In genomic region chr2:64675860-64676259, GRCh38 we compare ENCODE assay signal across 8 cellular contexts. TPM values are rescaled to one million over a fixed set of nuclear protein-coding genes. Genes with fewer than 3 reads are reported as not detected.
DNase-seq lines count a peak whose midpoint lies in the region; ATAC-seq and TF ChIP-seq lines count a peak whose summit lies in the region.

No MANE protein-coding gene starts in this region.

- H2AFZ ChIP-seq in MM.1S (ENCODE audit: low read length): no peak overlapping the region

- in situ Hi-C loops in transverse colon (cut with MboI; ENCODE audit: low pct_ligation_motif_present in 1 of 4, low pct_unique_long_range_greater_than_20kb in 1 of 4, low sequenced_read_pairs in 3 of 4): no loop called here

- no peaks in the 10 kb centered on the region for H3K79me2 ChIP-seq in MM.1S (ENCODE audit: low read length)

- DNase-seq in activated CD4-positive, alpha-beta T cell treated with anti-CD3 and anti-CD28 coated beads, Interleukin-2, amount 50 U/mL, for 4 hours: peak; percentile 55 to 66
- DNase-seq in fibroblast of mammary gland (ENCODE audit: low read depth) (peak; percentile 73), MM.1S (no peak), RPMI8226 (no peak), HT-29 (ENCODE audit: low spot score) (no peak), transverse colon (no peak)
- DNase-seq in stimulated activated CD8-positive, alpha-beta memory T cell treated with anti-CD3 and anti-CD28 coated beads, Interleukin-15, amount 100 ng/mL, for 48 hours (ENCODE audit: low read depth in 2 of 2): peak; percentile 65 to 74

- TF ChIP-seq CTCF in fibroblast of mammary gland (conservative IDR thresholded peaks at IDR 0.05; ENCODE audit: control insufficient read depth, insufficient read depth, low read depth, low read length) (no peak), MM.1S (IDR thresholded peaks at IDR 0.05; ENCODE audit: low read length) (no peak), transverse colon (IDR thresholded peaks at IDR 0.05) (no peak)

- no peak overlapping the region for H3K9ac ChIP-seq in MM.1S (ENCODE audit: low read length)

- H4K20me1 ChIP-seq in MM.1S (ENCODE audit: insufficient read depth, low read length): no peaks in the 10 kb centered on the region

- H3K36me3 ChIP-seq in MM.1S (replicated peaks; ENCODE audit: insufficient read depth, low read length) (no peaks in the 10 kb centered on the region), transverse colon (no peaks in the 10 kb centered on the region)

- H3K27ac ChIP-seq in MM.1S (ENCODE audit: low read length) (no peak overlapping the region), transverse colon (no peak overlapping the region)

- H3K4me2 ChIP-seq in MM.1S (ENCODE audit: low read depth, low read length): no peak overlapping the region

- H3K27me3 ChIP-seq in MM.1S (replicated peaks; ENCODE audit: insufficient read depth, low read length): no peaks in the 10 kb centered on the region
- H3K27me3 ChIP-seq in transverse colon: no peaks in the 10 kb centered on the region

- H3K4me1 ChIP-seq in MM.1S (ENCODE audit: low read length) (0 out of 2 replicates have a peak, but pooled peaks cover 5% of the 10 kb centered on the region), transverse colon (peaks cover 0 to 22% (median 0%) of the 10 kb centered on the region in 4 donors)

- TF ChIP-seq EP300 in transverse colon (IDR thresholded peaks at IDR 0.05; ENCODE audit: low read depth): no peak

- peak; percentile 43 for ATAC-seq in HG03460 (IDR thresholded peaks at IDR 0.05; ENCODE audit: unreplicated experiment)

- intact Hi-C loops in transverse colon (cut with DNase I; ENCODE audit: low total_unique reads): loop anchor here (10.0 kb wide), 1 partner anchor 49 kb away; no protein-coding TSS in a partner anchor

- H3F3A ChIP-seq in MM.1S (ENCODE audit: insufficient read depth, low read length): no peaks in the 10 kb centered on the region

- no peaks in the 10 kb centered on the region for H3K9me2 ChIP-seq in MM.1S (replicated peaks; ENCODE audit: insufficient read depth, low read length)

- 75 to 79% methylated on average over 5 of the region's 5 CpGs for WGBS in transverse colon (ENCODE audit: low coverage in 1 of 2), 2 donors

- TF ChIP-seq POLR2A in transverse colon (IDR thresholded peaks at IDR 0.05): no peak

- no peaks in the 10 kb centered on the region for H3K9me3 ChIP-seq in MM.1S (replicated peaks; ENCODE audit: insufficient read depth, low read length)
- H3K9me3 ChIP-seq in transverse colon: no peaks in the 10 kb centered on the region

- H3K4me3 ChIP-seq in fibroblast of mammary gland (ENCODE audit: control insufficient read depth, low read depth, low read length): no peak overlapping the region
- no peak overlapping the region for H3K4me3 ChIP-seq in MM.1S (ENCODE audit: low read length)
- no peak overlapping the region for H3K4me3 ChIP-seq in transverse colon

RNA-seq across cellular contexts. Expression of gene SERTAD2, which starts 22.1 kb away (rescaled TPM):
- total RNA-seq in HT-29 (2014; rRNA removed; shearing (Covaris generic)): 6.1 and 6.6 TPM in 2 replicates
- 10 to 100 TPM in 3 of 4 donors, 1 to 10 TPM in 1; 5.4 to 22.1 (median 13.2) TPM for total RNA-seq in transverse colon

Comparison
In these comparisons a context has a peak if more than half of its experiments do, and no peak if none do; other contexts are left out.
1. DNase-seq: peak in activated CD4-positive, alpha-beta T cell treated with anti-CD3 and anti-CD28 coated beads, Interleukin-2, amount 50 U/mL, for 4 hours (2 of 2), fibroblast of mammary gland (single experiment) and stimulated activated CD8-positive, alpha-beta memory T cell treated with anti-CD3 and anti-CD28 coated beads, Interleukin-15, amount 100 ng/mL, for 48 hours (2 of 2); none in MM.1S (single experiment), RPMI8226 (single experiment), HT-29 (single experiment) and transverse colon (single experiment).